In the genomic region with DNA sequence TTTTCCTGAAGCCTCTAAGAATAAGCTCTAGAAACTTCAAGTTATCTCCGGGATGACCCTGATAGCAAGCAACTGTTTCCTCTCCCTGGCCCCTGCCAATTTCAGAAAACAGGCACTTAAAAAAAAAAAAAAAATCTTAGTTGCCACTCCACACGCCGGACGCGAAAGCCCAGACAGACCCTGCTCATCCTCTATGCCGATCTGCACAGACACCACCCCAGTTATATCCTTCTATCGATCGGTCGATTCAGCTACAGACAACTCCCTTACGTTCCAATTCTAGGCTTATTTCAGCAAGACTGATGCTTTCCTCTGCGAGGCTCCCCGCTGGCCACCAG, we compare ENCODE assay signal across 8 cellular contexts.
DNase-seq lines count a peak whose midpoint lies in the region; ATAC-seq lines count a peak whose summit lies in the region.

No MANE protein-coding gene starts in this region.

- no peak overlapping the region for H3K4me3 Mint-ChIP-seq in activated naive CD8-positive, alpha-beta T cell treated with anti-CD3 and anti-CD28 coated beads, Interleukin-2, amount 50 U/mL, for 24 hours
- no peak overlapping the region for H3K4me3 Mint-ChIP-seq in activated naive CD4-positive, alpha-beta T cell treated with anti-CD3 and anti-CD28 coated beads, Interleukin-2, amount 10 ng/mL, durations not matched to agents 7 days and 5 days

- peak; percentile 45 for DNase-seq in NCI-H2029 treated with DMSO at 0.1 percent for 48 hours (lab: John Stamatoyannopoulos, UW)
- no peak for DNase-seq in NCI-H2029 (lab: John Stamatoyannopoulos, UW)
- DNase-seq in activated naive CD8-positive, alpha-beta T cell treated with anti-CD3 and anti-CD28 coated beads, Interleukin-2, amount 50 U/mL, for 24 hours = no peak
- DNase-seq in superior temporal gyrus (ENCODE audit: extremely low spot score) = peak; percentile 70
- DNase-seq in activated naive CD4-positive, alpha-beta T cell treated with anti-CD3 and anti-CD28 coated beads, Interleukin-2, amount 10 ng/mL, durations not matched to agents 7 days and 5 days = no peak
- no peak for DNase-seq in stimulated activated CD4-positive, alpha-beta T cell treated with anti-CD3 and anti-CD28 coated beads, Interleukin-15, amount 100 ng/mL, for 24 hours

- peaks cover 32% of the 10 kb centered on the region for H3K36me3 Mint-ChIP-seq in activated naive CD8-positive, alpha-beta T cell treated with anti-CD3 and anti-CD28 coated beads, Interleukin-2, amount 50 U/mL, for 24 hours (ENCODE audit: low read depth)
- H3K36me3 Mint-ChIP-seq in activated naive CD4-positive, alpha-beta T cell treated with anti-CD3 and anti-CD28 coated beads, Interleukin-2, amount 10 ng/mL, durations not matched to agents 7 days and 5 days = peaks cover 13% of the 10 kb centered on the region

- no peaks in the 10 kb centered on the region for H3K9me3 Mint-ChIP-seq in activated naive CD8-positive, alpha-beta T cell treated with anti-CD3 and anti-CD28 coated beads, Interleukin-2, amount 50 U/mL, for 24 hours
- no peaks in the 10 kb centered on the region for H3K9me3 Mint-ChIP-seq in activated naive CD4-positive, alpha-beta T cell treated with anti-CD3 and anti-CD28 coated beads, Interleukin-2, amount 10 ng/mL, durations not matched to agents 7 days and 5 days

- peaks cover 1% of the 10 kb centered on the region for H3K27me3 Mint-ChIP-seq in activated naive CD8-positive, alpha-beta T cell treated with anti-CD3 and anti-CD28 coated beads, Interleukin-2, amount 50 U/mL, for 24 hours
- peaks cover 6% of the 10 kb centered on the region for H3K27me3 Mint-ChIP-seq in activated naive CD4-positive, alpha-beta T cell treated with anti-CD3 and anti-CD28 coated beads, Interleukin-2, amount 10 ng/mL, durations not matched to agents 7 days and 5 days

- H3K27ac ChIP-seq in iPS-18a (ENCODE audit: low read length) = no peak overlapping the region

- H3K4me1 ChIP-seq in iPS-18a (ENCODE audit: control insufficient read depth, low read depth, low read length) = peaks cover 15% of the 10 kb centered on the region

- CTCF ChIA-PET in activated naive CD4-positive, alpha-beta T cell treated with anti-CD3 and anti-CD28 coated beads, Interleukin-2, amount 10 ng/mL, durations not matched to agents 7 days and 5 days (lab: Charles Lee) = no interaction called here

- no peaks in the 10 kb centered on the region for H3K27me3 ChIP-seq in iPS-18a (ENCODE audit: control insufficient read depth, insufficient read depth, low read length)

- peak overlapping the region; percentile 80 for H3K4me3 ChIP-seq in iPS-18a (ENCODE audit: low read length)

- H3K4me1 Mint-ChIP-seq in activated naive CD8-positive, alpha-beta T cell treated with anti-CD3 and anti-CD28 coated beads, Interleukin-2, amount 50 U/mL, for 24 hours = peaks cover 26% of the 10 kb centered on the region
- H3K4me1 Mint-ChIP-seq in activated naive CD4-positive, alpha-beta T cell treated with anti-CD3 and anti-CD28 coated beads, Interleukin-2, amount 10 ng/mL, durations not matched to agents 7 days and 5 days = peaks cover 18% of the 10 kb centered on the region

- no peak for ATAC-seq in activated naive CD8-positive, alpha-beta T cell treated with anti-CD3 and anti-CD28 coated beads, Interleukin-2, amount 50 U/mL, for 24 hours
- ATAC-seq in GM21367 (IDR thresholded peaks at IDR 0.05; ENCODE audit: unreplicated experiment) = no peak

- no peaks in the 10 kb centered on the region for H3K9me3 ChIP-seq in iPS-18a (ENCODE audit: control insufficient read depth, low read depth, low read length)

- peak overlapping the region; percentile 97 for H3K27ac Mint-ChIP-seq in activated naive CD8-positive, alpha-beta T cell treated with anti-CD3 and anti-CD28 coated beads, Interleukin-2, amount 50 U/mL, for 24 hours
- H3K27ac Mint-ChIP-seq in activated naive CD4-positive, alpha-beta T cell treated with anti-CD3 and anti-CD28 coated beads, Interleukin-2, amount 10 ng/mL, durations not matched to agents 7 days and 5 days = no peak overlapping the region

- peaks cover 10% of the 10 kb centered on the region for H3K36me3 ChIP-seq in iPS-18a (ENCODE audit: control insufficient read depth, low read depth, low read length)

- H3K9ac ChIP-seq in iPS-18a (ENCODE audit: low read length) = peak overlapping the region; percentile 99

Comparison
In these comparisons a context has a peak if more than half of its experiments do, and no peak if none do; other contexts are left out.
1. DNase-seq: peak in NCI-H2029 treated with DMSO at 0.1 percent for 48 hours (single experiment) and superior temporal gyrus (single experiment); none in NCI-H2029 (single experiment), activated naive CD8-positive, alpha-beta T cell treated with anti-CD3 and anti-CD28 coated beads, Interleukin-2, amount 50 U/mL, for 24 hours (single experiment), activated naive CD4-positive, alpha-beta T cell treated with anti-CD3 and anti-CD28 coated beads, Interleukin-2, amount 10 ng/mL, durations not matched to agents 7 days and 5 days (single experiment) and stimulated activated CD4-positive, alpha-beta T cell treated with anti-CD3 and anti-CD28 coated beads, Interleukin-15, amount 100 ng/mL, for 24 hours (single experiment).